Comparison of ENCODE assay signal across 1 cellular context in the genomic region with DNA sequence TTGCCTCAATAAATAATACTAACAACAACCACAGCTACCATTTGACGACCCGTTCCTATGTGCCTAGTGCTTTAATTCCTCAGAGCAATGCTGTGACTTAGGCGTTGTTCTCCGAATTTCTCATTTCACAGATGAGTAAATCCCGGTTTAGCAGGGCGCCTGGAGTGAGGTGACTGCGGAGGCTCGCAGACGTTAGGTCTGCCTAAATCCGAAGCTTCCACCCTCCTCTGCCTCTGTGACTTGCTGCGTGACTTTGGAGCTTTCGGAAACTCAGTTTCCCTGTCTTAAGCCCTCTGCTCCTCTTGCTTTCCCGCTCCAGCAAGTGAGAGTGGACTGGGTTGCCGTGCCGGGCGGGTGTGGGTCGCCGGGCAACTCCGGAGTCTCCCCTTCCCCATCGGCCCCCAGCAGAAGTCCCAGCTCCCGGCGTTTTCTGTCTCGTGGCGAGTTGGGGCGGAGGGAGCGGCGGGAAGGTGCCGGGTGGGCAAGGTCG.
TF ChIP-seq lines count a peak whose summit lies in the region.

No MANE protein-coding gene starts in this region.

TF ChIP-seq in HepG2, 621 proteins besides CTCF, POLR2A, EP300 and RAD21 (continued from another document):
- TF ChIP-seq MTF2 (CRISPR knock-in tag; IDR thresholded peaks at IDR 0.05; ENCODE audit: borderline replicate concordance) (peak; percentile 75; the same call in 1 of the 2 replicates), HNRNPL (IDR thresholded peaks at IDR 0.05; ENCODE audit: low read depth, low read length) (0 out of 2 replicates have a peak, but pooled peaks have one; percentile 10)
TF ChIP-seq in HepG2: peak in this region for 2.
